ENCODE assay signal across 17 cellular contexts in the genomic region with DNA sequence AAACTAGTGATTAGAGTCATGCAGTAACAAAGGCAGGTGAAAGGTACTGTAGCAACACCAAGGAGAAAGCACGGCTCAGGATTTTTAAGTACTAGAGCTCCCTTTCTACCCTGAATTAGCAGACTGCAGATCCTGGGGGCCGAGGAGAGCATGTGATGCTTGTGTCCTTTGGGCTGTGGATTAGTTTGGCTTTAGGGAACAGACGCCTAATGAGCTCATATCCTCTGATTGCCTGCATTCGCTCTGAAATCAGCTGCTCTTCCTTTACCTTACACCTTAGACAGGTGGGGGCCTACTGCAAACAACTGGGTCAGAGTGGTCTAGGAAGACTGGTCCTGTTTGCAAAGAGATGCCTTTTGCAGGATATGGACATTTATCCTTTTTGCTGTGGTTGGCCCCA. TPM values are rescaled to one million over a fixed set of nuclear protein-coding genes. Genes with fewer than 3 reads are reported as not detected.
A peak's percentile ranks its signal among the peaks of the same experiment; 100 is the strongest.
DNase-seq lines count a peak whose midpoint lies in the region; ATAC-seq and TF ChIP-seq lines count a peak whose summit lies in the region.
"Had no signal": no experiment of that assay in that cellular context is flagged by ENCODE, and none has a peak within 500 bp of the region (broad histone marks: within the 10 kb centered on the region; RNA-seq: fewer than 3 reads in every experiment).

No MANE protein-coding gene starts in this region.

- POLR2A ChIA-PET in OCI-LY7 (lab: Charles Lee), result interaction anchor here (0.7 to 1.3 kb wide), 3 partner anchors 8 to 137 kb away, joined by 3 read pairs; no protein-coding TSS in a partner anchor
- POLR2A ChIA-PET in HEK293T (lab: Yijun Ruan, JAX), result interaction anchor here (4.8 kb wide), 1 partner anchor 20 kb away, joined by 41 read pairs; a partner anchor contains a TSS

- no peaks in the 10 kb centered on the region for H3F3A ChIP-seq in neural cell (ENCODE audit: insufficient read depth, low read length, poor library complexity, severe bottlenecking)

- no peak overlapping the region for H3K27ac ChIP-seq in OCI-LY7 (ENCODE audit: low read depth, low read length, poor library complexity, severe bottlenecking)
- peak overlapping the region in 56 of 59 donors; percentile 2 to 92 (median 79) for H3K27ac ChIP-seq in dorsolateral prefrontal cortex
- H3K27ac ChIP-seq in neural cell (ENCODE audit: low read length), result no peak overlapping the region
- H3K27ac ChIP-seq: 22Rv1, BLaER1 had no signal

- TF ChIP-seq CTCF in OCI-LY7 (conservative IDR thresholded peaks at IDR 0.05; ENCODE audit: low read length) (no peak), dorsolateral prefrontal cortex (IDR thresholded peaks at IDR 0.05 in 54 of 56, conservative IDR thresholded peaks at IDR 0.05 in 2 of 56; ENCODE audit: low read depth in 1 of 56, partially characterized antibody in 56 of 56) (no peak), neural cell (IDR thresholded peaks at IDR 0.05; ENCODE audit: poor library complexity, severe bottlenecking) (no peak)

- no peaks in the 10 kb centered on the region for H3K9me3 ChIP-seq in OCI-LY7 (ENCODE audit: low read length)
- H3K9me3 ChIP-seq in neural cell (ENCODE audit: low read length), result no peaks in the 10 kb centered on the region
- H3K9me3 ChIP-seq: BLaER1 had no signal

- H3K4me3 ChIP-seq in OCI-LY7 (ENCODE audit: low read depth, low read length, poor library complexity, severe bottlenecking) (no peak overlapping the region), dorsolateral prefrontal cortex (peak overlapping the region in 49 of 59 donors; percentile 3 to 99 (median 82)), neural cell (ENCODE audit: low read length) (peak overlapping the region; percentile 96)
- H3K4me3 ChIP-seq: BLaER1, GM12878, K562 had no signal

- no TSS peak for BruUV-seq in OCI-LY7 (replicated peaks; lab: Mats Ljungman, UMichigan)

- H3K27me3 ChIP-seq in dorsolateral prefrontal cortex (no peaks in the 10 kb centered on the region), neural cell (ENCODE audit: insufficient read depth, low read depth, low read length) (no peaks in the 10 kb centered on the region)

- no peak for ATAC-seq in GM21619 (IDR thresholded peaks at IDR 0.05; ENCODE audit: unreplicated experiment)
- ATAC-seq: GM12878, HCT116, K562 had no signal

- intact Hi-C loops in OCI-LY7 (cut with micrococcal nuclease; ENCODE audit: unreplicated experiment), result no loop called here
- intact Hi-C loops in dorsolateral prefrontal cortex (cut with DNase I), result loop anchor here in 1 of 2 donors (5.0 kb wide), 1 partner anchor 99 kb away; a partner anchor contains a TSS

- CTCF ChIA-PET in OCI-LY7 (lab: Charles Lee; ENCODE audit: unreplicated experiment) (no interaction called here), HEK293T (lab: Yijun Ruan, JAX) (interaction anchor here (0.9 to 2.5 kb wide), 3 partner anchors 10 to 29 kb away, joined by 3 to 16 read pairs (median 4); no protein-coding TSS in a partner anchor)

- H4K20me1 ChIP-seq in OCI-LY7 (ENCODE audit: insufficient read depth, low read length) (no peaks in the 10 kb centered on the region), neural cell (ENCODE audit: insufficient read depth) (no peaks in the 10 kb centered on the region)
- H4K20me1 ChIP-seq: BLaER1 had no signal

- no peak overlapping the region for H3K9ac ChIP-seq in neural cell (ENCODE audit: low read length)
- H3K9ac ChIP-seq: BLaER1 had no signal

- DNase-seq in NCI-H524 (lab: John Stamatoyannopoulos, UW) (peak; percentile 21 to 78), NCI-H524 treated with DMSO at 0.1 percent for 48 hours (lab: John Stamatoyannopoulos, UW) (no peak), OCI-LY7 (ENCODE audit: low spot score) (no peak), dorsolateral prefrontal cortex (no peak), HEK293T (ENCODE audit: extremely low spot score) (no peak), cortex of kidney (lab: John Stamatoyannopoulos, UW) (no peak)
- DNase-seq: NCI-H1048, NCI-H2227 treated with DMSO at 0.1 percent for 48 hours, NCI-H526 treated with DMSO at 0.1 percent for 48 hours, SIG-M5 had no signal

- no peak for TF ChIP-seq EP300 in neural cell (conservative IDR thresholded peaks at IDR 0.05; ENCODE audit: poor library complexity, severe bottlenecking)

- H3K4me2 ChIP-seq in OCI-LY7 (ENCODE audit: low read length), result peak overlapping the region; percentile 99; the same call in 1 of the 2 replicates
- no peak overlapping the region for H3K4me2 ChIP-seq in neural cell (ENCODE audit: low read length)
- H3K4me2 ChIP-seq: BLaER1 had no signal

- peaks cover 30% of the 10 kb centered on the region for H3K36me3 ChIP-seq in OCI-LY7 (ENCODE audit: insufficient read depth, low read length)
- no peaks in the 10 kb centered on the region for H3K36me3 ChIP-seq in neural cell (ENCODE audit: insufficient read depth, low read length)

- H3K9me2 ChIP-seq in OCI-LY7 (ENCODE audit: insufficient read depth, low read length) (no peaks in the 10 kb centered on the region), neural cell (ENCODE audit: insufficient read depth, low read length) (no peaks in the 10 kb centered on the region)

- peaks cover 11% of the 10 kb centered on the region; the same call in 1 of the 2 replicates for H3K79me2 ChIP-seq in OCI-LY7 (ENCODE audit: insufficient read depth, low read depth, low read length)
- H3K79me2 ChIP-seq in neural cell (replicated peaks; ENCODE audit: insufficient read depth, low read length), result peaks cover 2% of the 10 kb centered on the region

- peaks cover 18% of the 10 kb centered on the region for H3K4me1 ChIP-seq in OCI-LY7 (ENCODE audit: insufficient read depth, low read length, poor library complexity, severe bottlenecking)

- TF ChIP-seq RAD21 in neural cell (conservative IDR thresholded peaks at IDR 0.05), result no peak

- H2AFZ ChIP-seq in OCI-LY7 (ENCODE audit: low read length) (no peak overlapping the region), neural cell (ENCODE audit: low read depth, low read length) (no peak overlapping the region)

TF ChIP-seq in neural cell, 6 proteins besides CTCF, POLR2A, EP300 and RAD21 (continues in another document):
- no peak for TF ChIP-seq EZH2 (IDR thresholded peaks at IDR 0.05; ENCODE audit: borderline replicate concordance, insufficient read depth, low read length, poor library complexity, severe bottlenecking)

TF ChIP-seq in HEK293T, 16 proteins besides CTCF, POLR2A, EP300 and RAD21:
- TF ChIP-seq BHLHE40 (IDR thresholded peaks at IDR 0.05; ENCODE audit: borderline replicate concordance), result no peak
- no peak for TF ChIP-seq SP1 (IDR thresholded peaks at IDR 0.05)
- TF ChIP-seq SUZ12 (IDR thresholded peaks at IDR 0.05), result no peak
- TF ChIP-seq TARDBP (IDR thresholded peaks at IDR 0.05), result no peak
- TF ChIP-seq FOXM1 (IDR thresholded peaks at IDR 0.05; ENCODE audit: borderline replicate concordance), result no peak
- TF ChIP-seq ZNF384 (IDR thresholded peaks at IDR 0.05), result no peak
- TF ChIP-seq FOXA1 (IDR thresholded peaks at IDR 0.05), result no peak
- no peak for TF ChIP-seq NFRKB (IDR thresholded peaks at IDR 0.05)
- no peak for TF ChIP-seq FOXK2 (IDR thresholded peaks at IDR 0.05)
- TF ChIP-seq, protein P1, sequence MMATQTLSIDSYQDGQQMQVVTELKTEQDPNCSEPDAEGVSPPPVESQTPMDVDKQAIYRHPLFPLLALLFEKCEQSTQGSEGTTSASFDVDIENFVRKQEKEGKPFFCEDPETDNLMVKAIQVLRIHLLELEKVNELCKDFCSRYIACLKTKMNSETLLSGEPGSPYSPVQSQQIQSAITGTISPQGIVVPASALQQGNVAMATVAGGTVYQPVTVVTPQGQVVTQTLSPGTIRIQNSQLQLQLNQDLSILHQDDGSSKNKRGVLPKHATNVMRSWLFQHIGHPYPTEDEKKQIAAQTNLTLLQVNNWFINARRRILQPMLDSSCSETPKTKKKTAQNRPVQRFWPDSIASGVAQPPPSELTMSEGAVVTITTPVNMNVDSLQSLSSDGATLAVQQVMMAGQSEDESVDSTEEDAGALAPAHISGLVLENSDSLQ (IDR thresholded peaks at IDR 0.05), result no peak
- no peak for TF ChIP-seq ARNT (IDR thresholded peaks at IDR 0.05)
- TF ChIP-seq ELF4 (IDR thresholded peaks at IDR 0.05), result no peak
- no peak for TF ChIP-seq L3MBTL2 (conservative IDR thresholded peaks at IDR 0.05)
- TF ChIP-seq CTBP1 (IDR thresholded peaks at IDR 0.05; ENCODE audit: borderline replicate concordance), result no peak
- TF ChIP-seq HDGF (IDR thresholded peaks at IDR 0.05; ENCODE audit: borderline replicate concordance), result no peak
- TF ChIP-seq LEF1 (IDR thresholded peaks at IDR 0.05; ENCODE audit: borderline replicate concordance), result no peak

RNA-seq across cellular contexts. Expression of a gene that starts 2.2 kb away (rescaled TPM):
- 9.0 and 14.5 TPM in 2 replicates for total RNA-seq in OCI-LY7 (2014; rRNA removed; shearing (Covaris generic))
- 14.8 and 15.9 TPM in 2 replicates for total RNA-seq in OCI-LY7 (2022)
- 100 to 1,000 TPM in 2 of 120 experiments, 10 to 100 TPM in 118; 37.9 to 103 (median 73.9) TPM for total RNA-seq in dorsolateral prefrontal cortex
- 22.1 and 31.0 TPM in 2 replicates for polyA plus RNA-seq in neural cell
- polyA minus RNA-seq in neural cell, result 13.1 and 21.6 TPM in 2 replicates

RNA-seq across cellular contexts. Expression of a gene that starts 11.4 kb away (rescaled TPM):
- total RNA-seq in OCI-LY7 (2014; rRNA removed; shearing (Covaris generic)), result not detected in 2 replicates
- 0.11 TPM in 1 of 2 replicates, not detected in the other for total RNA-seq in OCI-LY7 (2022)
- 100 to 1,000 TPM in 112 of 120 experiments, 10 to 100 TPM in 8; 85.9 to 178 (median 123) TPM for total RNA-seq in dorsolateral prefrontal cortex
- polyA plus RNA-seq in neural cell, result 141 and 163 TPM in 2 replicates
- polyA minus RNA-seq in neural cell, result 68.3 and 78.4 TPM in 2 replicates

RNA-seq across cellular contexts. Expression of a gene that starts 18.0 kb away (rescaled TPM):
- total RNA-seq in OCI-LY7 (2014; rRNA removed; shearing (Covaris generic)), result not detected in 2 replicates
- total RNA-seq in OCI-LY7 (2022) (not detected in 2 replicates), dorsolateral prefrontal cortex (100 to 1,000 TPM in 54 of 120 experiments, 10 to 100 TPM in 66; 29.1 to 145 (median 96.5) TPM)
- 12.9 and 18.8 TPM in 2 replicates for polyA plus RNA-seq in neural cell
- polyA minus RNA-seq in neural cell, result 6.6 and 6.7 TPM in 2 replicates

RNA-seq across cellular contexts. Expression of a gene that starts 39.8 kb away (rescaled TPM):
- total RNA-seq in OCI-LY7 (2014; rRNA removed; shearing (Covaris generic)), result 1.1 and 1.2 TPM in 2 replicates
- total RNA-seq in OCI-LY7 (2022) (3.1 and 3.8 TPM in 2 replicates), dorsolateral prefrontal cortex (100 to 1,000 TPM in 16 of 120 experiments, 10 to 100 TPM in 104; 23.9 to 123 (median 85.1) TPM)
- polyA plus RNA-seq in neural cell, result 99.9 and 152 TPM in 2 replicates
- 113 and 119 TPM in 2 replicates for polyA minus RNA-seq in neural cell

RNA-seq across cellular contexts. Expression of a gene that starts 43.3 kb away (rescaled TPM):
- 0.09 and 0.10 TPM in 2 replicates for total RNA-seq in OCI-LY7 (2014; rRNA removed; shearing (Covaris generic))
- total RNA-seq in OCI-LY7 (2022) (1.2 and 1.6 TPM in 2 replicates), dorsolateral prefrontal cortex (1,000 to 10,000 TPM in 27 of 120 experiments, 100 to 1,000 TPM in 93; 272 to 2,157 (median 860) TPM)
- 58.8 and 67.5 TPM in 2 replicates for polyA plus RNA-seq in neural cell
- 80.1 and 98.9 TPM in 2 replicates for polyA minus RNA-seq in neural cell

Comparison
In these comparisons a context has a peak if more than half of its experiments do, and no peak if none do; other contexts are left out.
1. DNase-seq: peak in NCI-H524 (2 of 2); none in NCI-H524 treated with DMSO at 0.1 percent for 48 hours (single experiment), OCI-LY7 (single experiment), dorsolateral prefrontal cortex (0 of 10), HEK293T (single experiment) and cortex of kidney (single experiment).
2. H3K27ac ChIP-seq: peak in dorsolateral prefrontal cortex (56 of 59); none in OCI-LY7 (single experiment) and neural cell (single experiment).
3. RNA of a gene that starts 11.4 kb away (total RNA-seq): 85.9 to 178 TPM in dorsolateral prefrontal cortex; 0.11 TPM in OCI-LY7; every median in the first group is over 10 times any median in the second.
4. RNA of a gene that starts 18.0 kb away (total RNA-seq): 29.1 to 145 TPM in dorsolateral prefrontal cortex; not detected in OCI-LY7; every median in the first group is over 10 times any median in the second.